ENCODE assay signal across 8 cellular contexts in the genomic region with DNA sequence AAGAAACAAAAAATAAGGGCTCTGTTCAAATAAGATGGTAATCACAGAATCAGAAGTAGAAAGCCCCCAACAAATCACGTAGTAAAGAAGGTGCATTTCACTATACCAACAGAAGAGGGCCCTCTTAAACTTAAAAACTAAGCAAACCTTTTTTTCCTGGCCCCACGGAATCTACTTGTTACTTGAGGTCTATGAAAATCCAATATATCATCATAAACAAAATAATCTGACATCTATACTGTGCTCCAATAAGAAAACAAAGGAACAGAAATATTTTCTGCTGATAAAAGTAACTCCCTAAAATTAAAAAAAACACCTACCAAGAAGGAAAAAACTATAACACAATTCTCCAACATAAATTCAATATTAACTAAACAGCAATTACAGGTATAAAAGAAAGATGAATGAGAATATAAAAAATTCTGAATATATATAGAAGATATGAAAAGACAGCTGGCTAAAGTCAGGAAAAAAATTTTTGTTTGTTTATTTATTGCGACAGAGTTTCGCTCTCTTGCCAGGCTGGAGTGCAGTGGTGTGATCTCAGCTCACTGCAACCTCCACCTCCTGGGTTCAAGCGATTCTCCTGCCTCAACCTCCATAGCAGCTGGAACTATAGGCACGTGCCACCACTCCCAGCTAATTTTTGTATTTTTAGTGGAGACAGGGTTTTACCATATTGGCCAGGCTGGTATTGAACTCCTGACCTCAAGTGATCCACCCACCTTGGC.
DNase-seq lines count a peak whose midpoint lies in the region; ATAC-seq, FAIRE-seq and TF ChIP-seq lines count a peak whose summit lies in the region.

No MANE protein-coding gene starts in this region.

- H3K4me3 ChIP-seq in AG10803 (ENCODE audit: low read length) = no peak overlapping the region
- H3K4me3 ChIP-seq in left lung = no peak overlapping the region

- H3K4me3 Mint-ChIP-seq in MCF 10A (ENCODE audit: unreplicated experiment) = no peak overlapping the region

- H3K9me3 ChIP-seq in left lung = no peaks in the 10 kb centered on the region

- H3K4me1 Mint-ChIP-seq in MCF 10A (ENCODE audit: insufficient read depth, unreplicated experiment) = peaks cover 5% of the 10 kb centered on the region

- DNase-seq in AG10803 (ENCODE audit: low read depth) (peak; percentile 77), GM19239 (ENCODE audit: insufficient read length, low spot score) (no peak), NCI-H526 (lab: John Stamatoyannopoulos, UW) (peak; percentile 45 to 72), MCF 10A (ENCODE audit: unreplicated experiment) (peak; percentile 60), left lung (no peak), nucleus accumbens (lab: John Stamatoyannopoulos, UW) (no peak)

- peaks cover 0 to 5% of the 10 kb centered on the region in 2 donors for H3K36me3 ChIP-seq in left lung

- H3K27me3 ChIP-seq in left lung = no peaks in the 10 kb centered on the region

- peaks cover 0 to 7% of the 10 kb centered on the region in 2 donors for H3K4me1 ChIP-seq in left lung

- ATAC-seq in left lung = peak; percentile 82
- no peak for ATAC-seq in GM21526 (IDR thresholded peaks at IDR 0.05; ENCODE audit: low FRiP score, unreplicated experiment)
- no peak for ATAC-seq in HG03097 (IDR thresholded peaks at IDR 0.05; ENCODE audit: low FRiP score, unreplicated experiment)

- H3K27ac ChIP-seq in left lung = no peak overlapping the region

- peak overlapping the region; percentile 2 for H3K27ac Mint-ChIP-seq in MCF 10A (ENCODE audit: low read depth, unreplicated experiment)

- BruUV-seq in MCF 10A (replicated peaks; lab: Mats Ljungman, UMichigan) = no TSS peak

- FAIRE-seq in GM19239 (lab: Jason Lieb, UNC) = peak; percentile 78

- POLR2A ChIA-PET in MCF 10A (lab: Yijun Ruan, JAX) = interaction anchor here (1.2 to 1.5 kb wide), 6 partner anchors 9 to 216 kb away, joined by 4 to 10 read pairs (median 6); no protein-coding TSS in a partner anchor

- H3K9me3 Mint-ChIP-seq in MCF 10A (ENCODE audit: unreplicated experiment) = no peaks in the 10 kb centered on the region

- H3K36me3 Mint-ChIP-seq in MCF 10A (ENCODE audit: insufficient read depth, unreplicated experiment) = peaks cover 16% of the 10 kb centered on the region

- H3K27me3 Mint-ChIP-seq in MCF 10A (ENCODE audit: insufficient read depth, unreplicated experiment) = no peaks in the 10 kb centered on the region

- CTCF ChIA-PET in MCF 10A (lab: Yijun Ruan, JAX) = interaction anchor here (0.8 to 2.7 kb wide), 20 partner anchors 9 to 165 kb away, joined by 3 to 45 read pairs (median 5); partner anchors contain the start of gene CLASP2

- peak; percentile 79 for TF ChIP-seq CTCF in AG10803 (conservative IDR thresholded peaks at IDR 0.05; ENCODE audit: low read length)
- TF ChIP-seq CTCF in MCF 10A (IDR thresholded peaks at IDR 0.05; ENCODE audit: unreplicated experiment) = peak; percentile 74
- TF ChIP-seq CTCF in left lung (IDR thresholded peaks at IDR 0.05) = peak; percentile 43 to 71

- intact Hi-C loops in MCF 10A (cut with micrococcal nuclease) = loop anchor here (1.0 to 10.0 kb wide), 4 partner anchors 80 to 501 kb away; no protein-coding TSS in a partner anchor
- intact Hi-C loops in left lung (cut with DNase I) = loop anchor here in 1 of 2 donors (5.0 to 10.0 kb wide), 2 partner anchors 79 to 141 kb away; partner anchors contain the start of gene CLASP2

Comparison
In these comparisons a context has a peak if more than half of its experiments do, and no peak if none do; other contexts are left out.
1. DNase-seq: peak in AG10803 (single experiment), NCI-H526 (2 of 2) and MCF 10A (single experiment); none in GM19239 (single experiment), left lung (0 of 2) and nucleus accumbens (0 of 56).
2. Peak in every context shown above with its lines, with median percentiles within 50 percentile points of each other: CTCF ChIP-seq.